ENCODE assay signal across 10 cellular contexts in the genomic region with DNA sequence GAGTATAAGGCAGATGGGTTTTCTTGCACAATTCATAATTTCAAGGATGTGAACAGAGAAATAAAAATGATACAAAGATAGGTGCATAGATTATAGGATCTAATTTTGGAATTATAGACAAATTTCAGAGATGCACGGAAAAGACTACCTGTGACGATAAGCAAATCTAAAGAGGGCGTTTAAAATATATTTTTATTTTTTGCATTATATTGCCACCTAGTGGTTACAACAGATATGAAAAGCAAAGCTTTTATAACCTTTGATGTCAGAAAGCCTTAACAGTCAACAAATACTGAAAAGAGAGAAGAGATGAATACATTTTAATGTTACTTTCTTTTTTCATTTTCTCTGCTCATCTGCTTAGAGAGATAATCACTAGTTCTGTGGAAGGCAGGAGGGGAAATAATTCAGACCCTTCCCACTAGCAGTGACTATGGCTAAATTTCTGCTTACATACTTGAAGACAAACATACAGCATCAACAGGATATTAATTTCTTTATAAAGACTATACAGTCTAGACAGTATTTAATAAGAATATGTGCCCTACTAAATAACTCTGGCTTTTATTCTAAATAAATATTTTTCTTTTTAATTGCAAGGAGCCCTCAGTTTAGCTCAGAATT. TPM values are rescaled to one million over a fixed set of nuclear protein-coding genes. Genes with fewer than 3 reads are reported as not detected.
DNase-seq lines count a peak whose midpoint lies in the region; ATAC-seq and TF ChIP-seq lines count a peak whose summit lies in the region.
"Had no signal": no experiment of that assay in that cellular context is flagged by ENCODE, and none has a peak within 500 bp of the region (broad histone marks: within the 10 kb centered on the region; RNA-seq: fewer than 3 reads in every experiment).

No MANE protein-coding gene starts in this region.

- peak; percentile 68 for TF ChIP-seq CTCF in LNCAP (IDR thresholded peaks at IDR 0.05)
- peak; percentile 70 for TF ChIP-seq CTCF in thoracic aorta (IDR thresholded peaks at IDR 0.05)

- no peaks in the 10 kb centered on the region for H3K36me3 ChIP-seq in thoracic aorta

- H3K4me3 ChIP-seq in thoracic aorta, result no peak overlapping the region
- H3K4me3 ChIP-seq: skin epidermis had no signal

- DNase-seq in DMS53 (lab: John Stamatoyannopoulos, UW) (peak; percentile 77), SHP77 (lab: John Stamatoyannopoulos, UW) (peak; percentile 12 to 18), foreskin melanocyte (peak; percentile 17), thoracic aorta (ENCODE audit: low spot score) (no peak)
- no peak for DNase-seq in activated naive CD8-positive, alpha-beta T cell treated with anti-CD3 and anti-CD28 coated beads, Interleukin-2, amount 50 U/mL, for 24 hours

- H3K9me3 Mint-ChIP-seq in activated naive CD8-positive, alpha-beta T cell treated with anti-CD3 and anti-CD28 coated beads, Interleukin-2, amount 50 U/mL, for 24 hours, result no peaks in the 10 kb centered on the region

- H3K4me1 ChIP-seq in thoracic aorta (ENCODE audit: control insufficient read depth in 1 of 2, low read depth in 2 of 2), result no peaks in the 10 kb centered on the region

- no peaks in the 10 kb centered on the region for H3K9me3 ChIP-seq in thoracic aorta

- no peak overlapping the region for H3K27ac ChIP-seq in thoracic aorta
- H3K27ac ChIP-seq: skin epidermis had no signal

- ATAC-seq in GM21526 (IDR thresholded peaks at IDR 0.05; ENCODE audit: low FRiP score, unreplicated experiment), result peak; percentile 68
- no peak for ATAC-seq in thoracic aorta (ENCODE audit: insufficient number of reproducible peaks, low FRiP score, low read depth)
- ATAC-seq in GM19463 (IDR thresholded peaks at IDR 0.05; ENCODE audit: unreplicated experiment), result no peak
- no peak for ATAC-seq in activated naive CD8-positive, alpha-beta T cell treated with anti-CD3 and anti-CD28 coated beads, Interleukin-2, amount 50 U/mL, for 24 hours

- no peaks in the 10 kb centered on the region for H3K27me3 ChIP-seq in thoracic aorta (replicated peaks; ENCODE audit: insufficient read depth)

- H3K27ac Mint-ChIP-seq in activated naive CD8-positive, alpha-beta T cell treated with anti-CD3 and anti-CD28 coated beads, Interleukin-2, amount 50 U/mL, for 24 hours, result no peak overlapping the region

- H3K27me3 Mint-ChIP-seq in activated naive CD8-positive, alpha-beta T cell treated with anti-CD3 and anti-CD28 coated beads, Interleukin-2, amount 50 U/mL, for 24 hours, result no peaks in the 10 kb centered on the region

- no peaks in the 10 kb centered on the region for H3K36me3 Mint-ChIP-seq in activated naive CD8-positive, alpha-beta T cell treated with anti-CD3 and anti-CD28 coated beads, Interleukin-2, amount 50 U/mL, for 24 hours (ENCODE audit: low read depth)

- H3K4me1 Mint-ChIP-seq in activated naive CD8-positive, alpha-beta T cell treated with anti-CD3 and anti-CD28 coated beads, Interleukin-2, amount 50 U/mL, for 24 hours, result no peaks in the 10 kb centered on the region

- H3K4me3 Mint-ChIP-seq in activated naive CD8-positive, alpha-beta T cell treated with anti-CD3 and anti-CD28 coated beads, Interleukin-2, amount 50 U/mL, for 24 hours, result no peak overlapping the region

RNA-seq across cellular contexts. Expression of a gene that starts 46.3 kb away (rescaled TPM):
- not detected for total RNA-seq in thoracic aorta
- total RNA-seq: T-helper 1 cell treated with Interleukin-12 subunit alpha and Interleukin-12 subunit beta and Interleukin-4 antibody, amounts not matched to agents 30 ng/mL and 1 ng/mL, for 36 hours had no signal

Comparison
In these comparisons a context has a peak if more than half of its experiments do, and no peak if none do; other contexts are left out.
1. DNase-seq: peak in DMS53 (single experiment), SHP77 (2 of 2) and foreskin melanocyte (single experiment); none in thoracic aorta (single experiment) and activated naive CD8-positive, alpha-beta T cell treated with anti-CD3 and anti-CD28 coated beads, Interleukin-2, amount 50 U/mL, for 24 hours (single experiment).